1 cellular context compared by ENCODE assay signal in the genomic region with DNA sequence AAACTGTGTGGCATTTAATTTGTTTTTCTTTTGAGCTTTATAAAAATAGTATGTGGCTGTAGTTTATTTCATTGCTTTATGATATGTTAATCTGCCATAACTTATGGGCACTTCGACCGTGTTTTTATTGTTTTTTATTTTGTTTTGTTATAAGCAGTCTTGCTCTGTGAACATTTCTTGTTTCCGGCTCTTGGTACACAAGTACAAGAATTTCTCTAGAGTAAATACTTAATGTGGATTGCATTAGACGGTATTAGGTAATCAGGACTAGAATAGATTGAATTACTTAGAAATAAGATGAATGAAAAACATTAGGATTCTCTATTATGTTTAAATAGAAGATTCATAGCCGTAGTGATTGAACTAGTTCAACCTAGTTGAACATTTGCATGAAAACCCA.
TF ChIP-seq lines count a peak whose summit lies in the region.

No MANE protein-coding gene starts in this region.

TF ChIP-seq in GM12878, 131 proteins besides CTCF, POLR2A, EP300 and RAD21 (continued from another document):
- TF ChIP-seq, protein P1, sequence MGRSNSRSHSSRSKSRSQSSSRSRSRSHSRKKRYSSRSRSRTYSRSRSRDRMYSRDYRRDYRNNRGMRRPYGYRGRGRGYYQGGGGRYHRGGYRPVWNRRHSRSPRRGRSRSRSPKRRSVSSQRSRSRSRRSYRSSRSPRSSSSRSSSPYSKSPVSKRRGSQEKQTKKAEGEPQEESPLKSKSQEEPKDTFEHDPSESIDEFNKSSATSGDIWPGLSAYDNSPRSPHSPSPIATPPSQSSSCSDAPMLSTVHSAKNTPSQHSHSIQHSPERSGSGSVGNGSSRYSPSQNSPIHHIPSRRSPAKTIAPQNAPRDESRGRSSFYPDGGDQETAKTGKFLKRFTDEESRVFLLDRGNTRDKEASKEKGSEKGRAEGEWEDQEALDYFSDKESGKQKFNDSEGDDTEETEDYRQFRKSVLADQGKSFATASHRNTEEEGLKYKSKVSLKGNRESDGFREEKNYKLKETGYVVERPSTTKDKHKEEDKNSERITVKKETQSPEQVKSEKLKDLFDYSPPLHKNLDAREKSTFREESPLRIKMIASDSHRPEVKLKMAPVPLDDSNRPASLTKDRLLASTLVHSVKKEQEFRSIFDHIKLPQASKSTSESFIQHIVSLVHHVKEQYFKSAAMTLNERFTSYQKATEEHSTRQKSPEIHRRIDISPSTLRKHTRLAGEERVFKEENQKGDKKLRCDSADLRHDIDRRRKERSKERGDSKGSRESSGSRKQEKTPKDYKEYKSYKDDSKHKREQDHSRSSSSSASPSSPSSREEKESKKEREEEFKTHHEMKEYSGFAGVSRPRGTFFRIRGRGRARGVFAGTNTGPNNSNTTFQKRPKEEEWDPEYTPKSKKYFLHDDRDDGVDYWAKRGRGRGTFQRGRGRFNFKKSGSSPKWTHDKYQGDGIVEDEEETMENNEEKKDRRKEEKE (IDR thresholded peaks at IDR 0.05), result no peak
- TF ChIP-seq CREB1 (IDR thresholded peaks at IDR 0.05; ENCODE audit: low read depth), result no peak
- no peak for TF ChIP-seq ZNF24 (IDR thresholded peaks at IDR 0.05)
- TF ChIP-seq TCF7 (IDR thresholded peaks at IDR 0.05; ENCODE audit: borderline replicate concordance), result no peak
- no peak for TF ChIP-seq HDGF (IDR thresholded peaks at IDR 0.05)
- no peak for TF ChIP-seq USF1 (IDR thresholded peaks at IDR 0.05; ENCODE audit: borderline replicate concordance, extremely low read length, insufficient read depth, low read depth, low read length)
- TF ChIP-seq BRCA1 (IDR thresholded peaks at IDR 0.05; ENCODE audit: low read depth, low read length), result no peak
- TF ChIP-seq CHD4 (IDR thresholded peaks at IDR 0.05), result no peak
- no peak for TF ChIP-seq POLR2AphosphoS2 (IDR thresholded peaks at IDR 0.05; ENCODE audit: low read depth, low read length)
- no peak for TF ChIP-seq E2F8 (IDR thresholded peaks at IDR 0.05; ENCODE audit: low read depth, partially characterized antibody)
- TF ChIP-seq MTA3 (IDR thresholded peaks at IDR 0.05; ENCODE audit: borderline replicate concordance, low read length), result no peak
- TF ChIP-seq KDM1A (IDR thresholded peaks at IDR 0.05; ENCODE audit: borderline replicate concordance), result no peak
- no peak for TF ChIP-seq JUND (IDR thresholded peaks at IDR 0.05; ENCODE audit: low read depth, low read length)
